Comparison of ENCODE assay signal across 1 cellular context in the genomic region with DNA sequence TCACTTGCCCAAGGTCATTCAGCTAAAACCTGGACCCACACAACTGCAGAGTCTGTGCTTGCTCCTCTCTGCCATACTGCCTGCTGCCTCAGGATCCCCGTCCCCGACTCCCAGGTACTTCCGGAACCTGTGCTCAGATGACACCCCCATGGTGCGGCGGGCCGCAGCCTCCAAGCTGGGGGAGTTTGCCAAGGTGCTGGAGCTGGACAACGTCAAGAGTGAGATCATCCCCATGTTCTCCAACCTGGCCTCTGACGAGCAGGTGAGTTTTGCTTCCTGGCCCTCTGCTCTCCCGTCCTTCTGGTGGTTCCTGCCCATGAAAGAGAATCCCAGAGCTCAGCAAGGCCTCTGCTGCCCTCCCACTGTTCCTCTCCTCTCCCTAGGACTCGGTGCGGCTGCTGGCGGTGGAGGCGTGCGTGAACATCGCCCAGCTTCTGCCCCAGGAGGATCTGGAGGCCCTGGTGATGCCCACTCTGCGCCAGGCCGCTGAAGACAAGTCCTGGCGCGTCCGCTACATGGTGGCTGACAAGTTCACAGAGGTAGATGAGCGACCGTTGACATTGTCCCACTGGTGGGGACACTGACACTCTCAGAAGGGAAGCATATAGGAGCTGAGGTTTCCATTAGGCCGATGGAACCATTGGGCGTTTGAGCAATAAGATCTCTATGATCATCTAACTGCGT.
TF ChIP-seq lines count a peak whose summit lies in the region.

No MANE protein-coding gene starts in this region.

TF ChIP-seq in IMR-90, 13 proteins besides CTCF, POLR2A, EP300 and RAD21:
- no peak for TF ChIP-seq CHD1 (IDR thresholded peaks at IDR 0.05; ENCODE audit: low read depth, low read length)
- TF ChIP-seq RFX5 (IDR thresholded peaks at IDR 0.05; ENCODE audit: low read depth, low read length): no peak
- TF ChIP-seq FOS (IDR thresholded peaks at IDR 0.05; ENCODE audit: low read depth, low read length): no peak
- TF ChIP-seq BHLHE40 (IDR thresholded peaks at IDR 0.05; ENCODE audit: low read depth, low read length): no peak
- TF ChIP-seq, protein P1, sequence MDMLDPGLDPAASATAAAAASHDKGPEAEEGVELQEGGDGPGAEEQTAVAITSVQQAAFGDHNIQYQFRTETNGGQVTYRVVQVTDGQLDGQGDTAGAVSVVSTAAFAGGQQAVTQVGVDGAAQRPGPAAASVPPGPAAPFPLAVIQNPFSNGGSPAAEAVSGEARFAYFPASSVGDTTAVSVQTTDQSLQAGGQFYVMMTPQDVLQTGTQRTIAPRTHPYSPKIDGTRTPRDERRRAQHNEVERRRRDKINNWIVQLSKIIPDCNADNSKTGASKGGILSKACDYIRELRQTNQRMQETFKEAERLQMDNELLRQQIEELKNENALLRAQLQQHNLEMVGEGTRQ (IDR thresholded peaks at IDR 0.05; ENCODE audit: low read depth, low read length): no peak
- no peak for TF ChIP-seq MAFK (IDR thresholded peaks at IDR 0.05; ENCODE audit: low read depth, low read length)
- no peak for TF ChIP-seq MAZ (IDR thresholded peaks at IDR 0.05; ENCODE audit: borderline replicate concordance, low read depth, low read length)
- TF ChIP-seq CEBPB (IDR thresholded peaks at IDR 0.05; ENCODE audit: low read depth, low read length): no peak
- TF ChIP-seq NFE2L2 (IDR thresholded peaks at IDR 0.05; ENCODE audit: low read depth, low read length): no peak
- no peak for TF ChIP-seq MXI1 (IDR thresholded peaks at IDR 0.05; ENCODE audit: borderline replicate concordance, low read depth, low read length)
- TF ChIP-seq, protein P2, sequence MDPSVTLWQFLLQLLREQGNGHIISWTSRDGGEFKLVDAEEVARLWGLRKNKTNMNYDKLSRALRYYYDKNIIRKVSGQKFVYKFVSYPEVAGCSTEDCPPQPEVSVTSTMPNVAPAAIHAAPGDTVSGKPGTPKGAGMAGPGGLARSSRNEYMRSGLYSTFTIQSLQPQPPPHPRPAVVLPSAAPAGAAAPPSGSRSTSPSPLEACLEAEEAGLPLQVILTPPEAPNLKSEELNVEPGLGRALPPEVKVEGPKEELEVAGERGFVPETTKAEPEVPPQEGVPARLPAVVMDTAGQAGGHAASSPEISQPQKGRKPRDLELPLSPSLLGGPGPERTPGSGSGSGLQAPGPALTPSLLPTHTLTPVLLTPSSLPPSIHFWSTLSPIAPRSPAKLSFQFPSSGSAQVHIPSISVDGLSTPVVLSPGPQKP (IDR thresholded peaks at IDR 0.05; ENCODE audit: borderline replicate concordance, low read depth, low read length): no peak
- no peak for TF ChIP-seq RCOR1 (IDR thresholded peaks at IDR 0.05; ENCODE audit: insufficient replicate concordance, low read length)
- TF ChIP-seq SMC3 (IDR thresholded peaks at IDR 0.05; ENCODE audit: low read depth, low read length): no peak
